20 cellular contexts compared by ENCODE assay signal in the genomic region with DNA sequence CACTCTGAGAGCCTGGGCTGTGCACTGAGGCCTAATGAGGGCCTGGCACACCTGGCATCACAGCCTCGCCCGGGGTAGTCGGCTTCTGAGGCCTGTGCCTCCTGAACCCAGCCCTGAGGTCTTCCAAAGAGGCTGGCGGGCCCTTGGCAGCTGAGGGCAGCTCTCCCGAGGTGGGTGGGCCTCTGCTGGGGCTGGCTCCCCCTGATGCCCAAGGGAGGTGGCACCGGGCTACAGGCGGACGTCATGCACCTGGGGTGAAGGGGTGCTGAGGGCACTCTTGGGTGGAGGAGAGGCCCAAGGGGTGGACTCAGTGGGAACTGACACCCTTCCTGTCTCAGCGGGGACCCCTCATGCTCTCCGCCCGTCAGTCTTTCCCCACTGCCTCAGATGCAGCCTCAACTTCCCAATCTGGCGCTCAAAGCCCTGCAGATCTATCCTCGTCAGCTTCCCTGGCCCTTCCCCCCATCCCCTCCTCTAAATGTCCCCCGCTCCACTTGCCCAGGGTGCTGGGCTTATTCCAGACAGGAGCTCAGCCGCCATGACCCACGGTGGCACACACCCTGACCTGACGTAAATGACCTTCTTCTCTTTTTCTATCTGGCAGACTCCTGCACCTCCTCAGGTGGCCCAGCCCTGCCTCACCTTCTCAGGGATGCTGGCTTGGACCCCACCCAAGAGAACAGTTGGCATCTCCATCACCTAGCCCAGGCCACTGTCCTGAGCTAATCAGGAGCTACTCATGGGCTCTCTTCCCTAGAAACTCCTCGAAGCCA. TPM values are rescaled to one million over a fixed set of nuclear protein-coding genes. Genes with fewer than 3 reads are reported as not detected.
"Had no signal": no experiment of that assay in that cellular context is flagged by ENCODE, and none has a peak within 500 bp of the region (broad histone marks: within the 10 kb centered on the region; RNA-seq: fewer than 3 reads in every experiment).

No MANE protein-coding gene starts in this region.

- DNase-seq: activated CD4-positive, alpha-beta T cell treated with anti-CD3 and anti-CD28 coated beads for 4 hours; activated T-cell treated with anti-CD3 and anti-CD28 coated beads, Interleukin-2, amount 50 U/mL, for 1 hour; body of pancreas; cerebellar nuclear complex; hypothalamus; immature natural killer cell; lower lobe of right lung; naive B cell; spleen; stimulated activated CD4-positive, alpha-beta T cell treated with anti-CD3 and anti-CD28 coated beads, Interleukin-2, amount 100 ng/mL, for 24 hours; stimulated activated naive CD4-positive, alpha-beta T cell treated with Interleukin-2 at 50 U/mL for 16 hours; T-helper 9 cell had no signal

- H3K36me3 Mint-ChIP-seq: activated naive CD4-positive, alpha-beta T cell treated with anti-CD3 and anti-CD28 coated beads, Interleukin-2, amount 50 U/mL, for 24 hours; immature natural killer cell; naive B cell had no signal

- H3K9me3 Mint-ChIP-seq: activated naive CD4-positive, alpha-beta T cell treated with anti-CD3 and anti-CD28 coated beads, Interleukin-2, amount 50 U/mL, for 24 hours; immature natural killer cell had no signal

- H3K9me3 ChIP-seq: body of pancreas, esophagus muscularis mucosa, lower lobe of right lung, neutrophil, prostate gland, right lobe of liver, spleen, suprapubic skin, upper lobe of left lung had no signal

- H3K27ac Mint-ChIP-seq: activated naive CD4-positive, alpha-beta T cell treated with anti-CD3 and anti-CD28 coated beads, Interleukin-2, amount 50 U/mL, for 24 hours; immature natural killer cell; naive B cell had no signal

- H3K4me1 ChIP-seq: body of pancreas, esophagus muscularis mucosa, lower lobe of right lung, right lobe of liver, spleen, upper lobe of left lung had no signal

- H3K27ac ChIP-seq: body of pancreas, esophagus muscularis mucosa, lower lobe of right lung, neutrophil, prostate gland, right lobe of liver, spleen, suprapubic skin, upper lobe of left lung had no signal

- H3K4me1 Mint-ChIP-seq: activated naive CD4-positive, alpha-beta T cell treated with anti-CD3 and anti-CD28 coated beads, Interleukin-2, amount 50 U/mL, for 24 hours; immature natural killer cell had no signal

- ATAC-seq: body of pancreas, lower lobe of right lung, right lobe of liver had no signal

- H3K27me3 Mint-ChIP-seq: activated naive CD4-positive, alpha-beta T cell treated with anti-CD3 and anti-CD28 coated beads, Interleukin-2, amount 50 U/mL, for 24 hours had no signal

- H3K36me3 ChIP-seq: esophagus muscularis mucosa, lower lobe of right lung, neutrophil, prostate gland, right lobe of liver, spleen, suprapubic skin, upper lobe of left lung had no signal

- H3K4me3 Mint-ChIP-seq: activated naive CD4-positive, alpha-beta T cell treated with anti-CD3 and anti-CD28 coated beads, Interleukin-2, amount 50 U/mL, for 24 hours; immature natural killer cell; naive B cell had no signal

- H3K4me3 ChIP-seq: body of pancreas, esophagus muscularis mucosa, lower lobe of right lung, prostate gland, right lobe of liver, spleen, suprapubic skin, upper lobe of left lung had no signal

- H3K27me3 ChIP-seq: body of pancreas, esophagus muscularis mucosa, neutrophil, right lobe of liver, spleen, upper lobe of left lung had no signal

RNA-seq across cellular contexts. Expression of gene MYL10, which starts 38.2 kb away (rescaled TPM):
- total RNA-seq: body of pancreas, esophagus muscularis mucosa, fibroblast of villous mesenchyme, lower lobe of right lung, prostate gland, right lobe of liver, spleen, suprapubic skin, upper lobe of left lung had no signal
- polyA plus RNA-seq: immature natural killer cell, spleen had no signal
